1 cellular context compared by ENCODE assay signal in the genomic region with DNA sequence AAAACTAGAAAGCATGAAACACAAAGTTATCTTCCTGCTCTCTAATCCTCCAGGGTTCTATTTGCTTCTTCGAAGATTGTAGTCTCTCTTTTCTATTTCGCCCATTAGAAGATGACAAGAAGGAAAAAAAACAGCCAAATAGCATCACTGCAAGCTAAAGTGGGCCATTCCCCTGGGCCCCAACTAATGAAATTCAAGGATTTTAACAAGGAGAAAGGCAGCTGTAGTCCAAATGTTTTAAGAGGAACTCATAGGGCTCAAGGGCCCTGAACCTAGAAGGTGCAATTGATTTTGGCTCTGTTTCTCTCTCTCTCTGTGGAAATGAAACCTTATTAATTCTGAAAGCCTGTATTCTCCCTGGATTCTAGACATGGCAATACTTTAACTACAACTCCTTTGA.
TF ChIP-seq lines count a peak whose summit lies in the region.

No MANE protein-coding gene starts in this region.

TF ChIP-seq in SK-N-SH, 30 proteins besides CTCF, POLR2A, EP300 and RAD21 (continued from another document):
- TF ChIP-seq NRF1 (IDR thresholded peaks at IDR 0.05; ENCODE audit: low read depth, low read length) (no peak), SMC3 (IDR thresholded peaks at IDR 0.05; ENCODE audit: low read depth, low read length) (no peak), POLR2AphosphoS5 (IDR thresholded peaks at IDR 0.05; ENCODE audit: low read depth, low read length) (no peak), YY1 (IDR thresholded peaks at IDR 0.05; ENCODE audit: low read depth) (no peak)
- TF ChIP-seq, protein P1, sequence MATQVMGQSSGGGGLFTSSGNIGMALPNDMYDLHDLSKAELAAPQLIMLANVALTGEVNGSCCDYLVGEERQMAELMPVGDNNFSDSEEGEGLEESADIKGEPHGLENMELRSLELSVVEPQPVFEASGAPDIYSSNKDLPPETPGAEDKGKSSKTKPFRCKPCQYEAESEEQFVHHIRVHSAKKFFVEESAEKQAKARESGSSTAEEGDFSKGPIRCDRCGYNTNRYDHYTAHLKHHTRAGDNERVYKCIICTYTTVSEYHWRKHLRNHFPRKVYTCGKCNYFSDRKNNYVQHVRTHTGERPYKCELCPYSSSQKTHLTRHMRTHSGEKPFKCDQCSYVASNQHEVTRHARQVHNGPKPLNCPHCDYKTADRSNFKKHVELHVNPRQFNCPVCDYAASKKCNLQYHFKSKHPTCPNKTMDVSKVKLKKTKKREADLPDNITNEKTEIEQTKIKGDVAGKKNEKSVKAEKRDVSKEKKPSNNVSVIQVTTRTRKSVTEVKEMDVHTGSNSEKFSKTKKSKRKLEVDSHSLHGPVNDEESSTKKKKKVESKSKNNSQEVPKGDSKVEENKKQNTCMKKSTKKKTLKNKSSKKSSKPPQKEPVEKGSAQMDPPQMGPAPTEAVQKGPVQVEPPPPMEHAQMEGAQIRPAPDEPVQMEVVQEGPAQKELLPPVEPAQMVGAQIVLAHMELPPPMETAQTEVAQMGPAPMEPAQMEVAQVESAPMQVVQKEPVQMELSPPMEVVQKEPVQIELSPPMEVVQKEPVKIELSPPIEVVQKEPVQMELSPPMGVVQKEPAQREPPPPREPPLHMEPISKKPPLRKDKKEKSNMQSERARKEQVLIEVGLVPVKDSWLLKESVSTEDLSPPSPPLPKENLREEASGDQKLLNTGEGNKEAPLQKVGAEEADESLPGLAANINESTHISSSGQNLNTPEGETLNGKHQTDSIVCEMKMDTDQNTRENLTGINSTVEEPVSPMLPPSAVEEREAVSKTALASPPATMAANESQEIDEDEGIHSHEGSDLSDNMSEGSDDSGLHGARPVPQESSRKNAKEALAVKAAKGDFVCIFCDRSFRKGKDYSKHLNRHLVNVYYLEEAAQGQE (IDR thresholded peaks at IDR 0.05; ENCODE audit: low read depth, low read length), result no peak
